Comparison of ENCODE assay signal across 22 cellular contexts in the genomic region with DNA sequence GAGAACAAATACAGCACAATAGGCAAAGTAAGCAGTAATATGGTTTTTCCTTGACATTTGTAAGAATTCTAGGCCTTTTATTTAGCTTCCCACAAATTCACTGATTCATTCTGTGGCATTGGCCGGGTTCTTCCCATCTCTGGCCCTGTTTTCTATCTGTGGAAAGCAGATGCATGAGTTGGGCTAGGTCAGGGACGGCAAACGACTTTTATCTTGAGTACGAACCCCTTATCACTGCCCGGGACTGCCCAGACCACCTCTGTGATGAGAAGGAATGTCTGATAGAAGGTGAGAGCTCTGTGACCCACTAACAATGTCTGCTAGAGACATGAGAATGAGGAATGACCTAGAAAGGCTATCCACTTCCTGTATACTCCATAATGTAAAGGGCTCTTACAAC. TPM values are rescaled to one million over a fixed set of nuclear protein-coding genes. Genes with fewer than 3 reads are reported as not detected.
A peak's percentile ranks its signal among the peaks of the same experiment; 100 is the strongest.
DNase-seq lines count a peak whose midpoint lies in the region; ATAC-seq, FAIRE-seq and TF ChIP-seq lines count a peak whose summit lies in the region.
"Had no signal": no experiment of that assay in that cellular context is flagged by ENCODE, and none has a peak within 500 bp of the region (broad histone marks: within the 10 kb centered on the region; RNA-seq: fewer than 3 reads in every experiment).

No MANE protein-coding gene starts in this region.

- DNase-seq in natural killer cell treated with Interleukin-12 subunit alpha and Interleukin-12 subunit beta and Interleukin-15 and Interleukin-18, amount 100 ng/mL, for 72 hours (ENCODE audit: low spot score) = no peak
- no peak for DNase-seq in natural killer cell
- DNase-seq in K562 (ENCODE audit: extremely low read depth in 1 of 4, low spot score in 3 of 4) = peak; percentile 54 to 86 (median 67)
- no peak for DNase-seq in DMS53 treated with DMSO at 0.1 percent for 48 hours (lab: John Stamatoyannopoulos, UW; ENCODE audit: unreplicated experiment)
- DNase-seq in sigmoid colon = no peak
- DNase-seq: activated B cell treated with CpG ODN at 0.5 μM for 24 hours; activated naive CD8-positive, alpha-beta T cell treated with anti-CD3 and anti-CD28 coated beads, Interleukin-2, amount 10 ng/mL, durations not matched to agents 7 days and 5 days; Caco-2; NCI-H526; nucleus accumbens; PC-9; right lobe of liver; stimulated activated CD4-positive, alpha-beta T cell treated with anti-CD3 and anti-CD28 coated beads, Interleukin-2, amount 100 ng/mL, for 24 hours; testis had no signal

- peaks cover 64% of the 10 kb centered on the region in 2 donors for H3K4me1 Mint-ChIP-seq in natural killer cell treated with Interleukin-12 subunit alpha and Interleukin-12 subunit beta and Interleukin-15 and Interleukin-18, amount 100 ng/mL, for 72 hours (ENCODE audit: low read depth in 2 of 2)
- H3K4me1 Mint-ChIP-seq in natural killer cell = peaks cover 31 to 41% of the 10 kb centered on the region in 2 donors
- peaks cover 66% of the 10 kb centered on the region for H3K4me1 Mint-ChIP-seq in stimulated activated memory B cell treated with anti-CD40 and anti-IgM and Interleukin-4, amounts not matched to agents 10 μg/mL and 1 μg/mL and 100 μg/mL, for 72 hours

- peak overlapping the region; percentile 67 for H3K27ac ChIP-seq in KOPT-K1 (ENCODE audit: low read depth, low read length, poor library complexity, severe bottlenecking)
- H3K27ac ChIP-seq in K562 (ENCODE audit: extremely low read depth, low read depth, low read length) = peak overlapping the region; percentile 31; the same call in 2 of the 3 replicates
- H3K27ac ChIP-seq in sigmoid colon = no peak overlapping the region
- H3K27ac ChIP-seq: PC-9, right lobe of liver, SK-N-MC, testis had no signal

- no peak for ATAC-seq in natural killer cell treated with Interleukin-12 subunit alpha and Interleukin-12 subunit beta and Interleukin-15 and Interleukin-18, amount 100 ng/mL, for 72 hours
- ATAC-seq in natural killer cell (no peak), K562 (peak; percentile 86), GM18517 (IDR thresholded peaks at IDR 0.05; ENCODE audit: unreplicated experiment) (no peak)
- ATAC-seq in stimulated activated memory B cell treated with anti-CD40 and anti-IgM and Interleukin-4, amounts not matched to agents 10 μg/mL and 1 μg/mL and 100 μg/mL, for 72 hours = no peak
- ATAC-seq: HepG2, right lobe of liver had no signal

- TF ChIP-seq CTCF in natural killer cell (IDR thresholded peaks at IDR 0.05) = no peak
- TF ChIP-seq CTCF in K562 (IDR thresholded peaks at IDR 0.05 in 2 of 3, conservative IDR thresholded peaks at IDR 0.05 in 1 of 3; ENCODE audit: insufficient read depth in 2 of 3, low read depth in 1 of 3, low read length in 3 of 3) = no peak
- no peak for TF ChIP-seq CTCF in sigmoid colon (IDR thresholded peaks at IDR 0.05)

- H2AFZ ChIP-seq in K562 (ENCODE audit: low read depth, low read length) = peak overlapping the region; percentile 86
- H2AFZ ChIP-seq: PC-9 had no signal

- H3K9me3 ChIP-seq in KOPT-K1 (ENCODE audit: insufficient read depth, low read length, poor library complexity, severe bottlenecking) (peaks cover 14% of the 10 kb centered on the region), K562 (replicated peaks; ENCODE audit: control insufficient read depth, insufficient read depth, low read depth, low read length) (0 out of 2 replicates have a peak, but pooled peaks cover 2% of the 10 kb centered on the region), sigmoid colon (no peaks in the 10 kb centered on the region)
- H3K9me3 ChIP-seq: Caco-2, HAP-1, right lobe of liver, testis had no signal

- TF ChIP-seq POLR2A in K562 (conservative IDR thresholded peaks at IDR 0.05) (no peak), sigmoid colon (IDR thresholded peaks at IDR 0.05) (no peak)

- POLR2A ChIA-PET in K562 (lab: Yijun Ruan, JAX) = interaction anchor here (1.0 kb wide), 1 partner anchor 13 kb away, joined by 4 read pairs; no protein-coding TSS in a partner anchor

- CTCF ChIA-PET in K562 (lab: Yijun Ruan, JAX; ENCODE audit: low intra/inter-chr PET ratio) = no interaction called here

- H4K20me1 ChIP-seq in K562 (replicated peaks; ENCODE audit: control insufficient read depth, insufficient read depth, low read length) = no peaks in the 10 kb centered on the region

- H3K9me3 Mint-ChIP-seq in natural killer cell treated with Interleukin-12 subunit alpha and Interleukin-12 subunit beta and Interleukin-15 and Interleukin-18, amount 100 ng/mL, for 72 hours = no peaks in the 10 kb centered on the region
- H3K9me3 Mint-ChIP-seq in natural killer cell = no peaks in the 10 kb centered on the region
- H3K9me3 Mint-ChIP-seq in stimulated activated memory B cell treated with anti-CD40 and anti-IgM and Interleukin-4, amounts not matched to agents 10 μg/mL and 1 μg/mL and 100 μg/mL, for 72 hours = no peaks in the 10 kb centered on the region
- H3K9me3 Mint-ChIP-seq: activated B cell treated with CpG ODN at 0.5 μM for 24 hours; activated naive CD8-positive, alpha-beta T cell treated with anti-CD3 and anti-CD28 coated beads, Interleukin-2, amount 10 ng/mL, durations not matched to agents 7 days and 5 days had no signal

- H3K4me1 ChIP-seq in K562 (replicated peaks in 1 of 2; ENCODE audit: control insufficient read depth in 2 of 2, insufficient read depth in 2 of 2, low read length in 2 of 2) (peaks cover 11 to 32% of the 10 kb centered on the region in 2 experiments; a peak in 4 of 5 replicates), sigmoid colon (peaks cover 0 to 17% (median 11%) of the 10 kb centered on the region in 4 donors)
- H3K4me1 ChIP-seq: HAP-1, right lobe of liver, testis had no signal

- peak overlapping the region; percentile 16 for H3K4me3 Mint-ChIP-seq in natural killer cell treated with Interleukin-12 subunit alpha and Interleukin-12 subunit beta and Interleukin-15 and Interleukin-18, amount 100 ng/mL, for 72 hours
- no peak overlapping the region for H3K4me3 Mint-ChIP-seq in natural killer cell
- no peak overlapping the region for H3K4me3 Mint-ChIP-seq in stimulated activated memory B cell treated with anti-CD40 and anti-IgM and Interleukin-4, amounts not matched to agents 10 μg/mL and 1 μg/mL and 100 μg/mL, for 72 hours
- H3K4me3 Mint-ChIP-seq: activated B cell treated with CpG ODN at 0.5 μM for 24 hours; activated naive CD8-positive, alpha-beta T cell treated with anti-CD3 and anti-CD28 coated beads, Interleukin-2, amount 10 ng/mL, durations not matched to agents 7 days and 5 days had no signal

- H3K4me2 ChIP-seq in K562 (ENCODE audit: insufficient read depth, low read length) = peak overlapping the region; percentile 16
- H3K4me2 ChIP-seq: PC-9 had no signal

- no peak overlapping the region for H3K9ac ChIP-seq in K562 (ENCODE audit: insufficient read depth in 1 of 2, low read depth in 2 of 2, low read length in 2 of 2)

- peak; percentile 86 for FAIRE-seq in K562 (lab: Jason Lieb, UNC)
- FAIRE-seq: HepG2 had no signal

- no peaks in the 10 kb centered on the region for H3K36me3 ChIP-seq in KOPT-K1 (ENCODE audit: insufficient read depth, low read length)
- H3K36me3 ChIP-seq in K562 (ENCODE audit: control insufficient read depth, insufficient read depth, low read length) = no peaks in the 10 kb centered on the region
- no peaks in the 10 kb centered on the region for H3K36me3 ChIP-seq in sigmoid colon
- H3K36me3 ChIP-seq: HAP-1, right lobe of liver had no signal

- H3K27ac Mint-ChIP-seq in natural killer cell treated with Interleukin-12 subunit alpha and Interleukin-12 subunit beta and Interleukin-15 and Interleukin-18, amount 100 ng/mL, for 72 hours = peak overlapping the region; percentile 15 to 94
- no peak overlapping the region for H3K27ac Mint-ChIP-seq in natural killer cell
- H3K27ac Mint-ChIP-seq in stimulated activated memory B cell treated with anti-CD40 and anti-IgM and Interleukin-4, amounts not matched to agents 10 μg/mL and 1 μg/mL and 100 μg/mL, for 72 hours = peak overlapping the region; percentile 58
- H3K27ac Mint-ChIP-seq: activated B cell treated with CpG ODN at 0.5 μM for 24 hours; activated naive CD8-positive, alpha-beta T cell treated with anti-CD3 and anti-CD28 coated beads, Interleukin-2, amount 10 ng/mL, durations not matched to agents 7 days and 5 days had no signal

- no peaks in the 10 kb centered on the region for H3K27me3 Mint-ChIP-seq in natural killer cell treated with Interleukin-12 subunit alpha and Interleukin-12 subunit beta and Interleukin-15 and Interleukin-18, amount 100 ng/mL, for 72 hours
- H3K27me3 Mint-ChIP-seq in natural killer cell (ENCODE audit: low read depth in 2 of 2) = no peaks in the 10 kb centered on the region
- H3K27me3 Mint-ChIP-seq in stimulated activated memory B cell treated with anti-CD40 and anti-IgM and Interleukin-4, amounts not matched to agents 10 μg/mL and 1 μg/mL and 100 μg/mL, for 72 hours = no peaks in the 10 kb centered on the region
- H3K27me3 Mint-ChIP-seq: activated B cell treated with CpG ODN at 0.5 μM for 24 hours; activated naive CD8-positive, alpha-beta T cell treated with anti-CD3 and anti-CD28 coated beads, Interleukin-2, amount 10 ng/mL, durations not matched to agents 7 days and 5 days had no signal

- peak; percentile 94 for TF ChIP-seq EP300 in K562 (IDR thresholded peaks at IDR 0.05; ENCODE audit: low read length)
- TF ChIP-seq EP300 in sigmoid colon (IDR thresholded peaks at IDR 0.05) = no peak

- no peaks in the 10 kb centered on the region for H3K79me2 ChIP-seq in K562 (ENCODE audit: control insufficient read depth, insufficient read depth, low read length)

- in situ Hi-C loops in K562 (cut with MboI) = no loop called here

- H3K4me3 ChIP-seq in K562 = no peak overlapping the region
- no peak overlapping the region for H3K4me3 ChIP-seq in sigmoid colon
- H3K4me3 ChIP-seq: HAP-1, PC-9, right lobe of liver, SK-N-MC, testis had no signal

- TF ChIP-seq RAD21 in K562 (CRISPR knock-in tag; conservative IDR thresholded peaks at IDR 0.05 in 1 of 2, IDR thresholded peaks at IDR 0.05 in 1 of 2) = no peak

- no peaks in the 10 kb centered on the region for H3K36me3 Mint-ChIP-seq in natural killer cell treated with Interleukin-12 subunit alpha and Interleukin-12 subunit beta and Interleukin-15 and Interleukin-18, amount 100 ng/mL, for 72 hours
- no peaks in the 10 kb centered on the region for H3K36me3 Mint-ChIP-seq in natural killer cell
- no peaks in the 10 kb centered on the region for H3K36me3 Mint-ChIP-seq in stimulated activated memory B cell treated with anti-CD40 and anti-IgM and Interleukin-4, amounts not matched to agents 10 μg/mL and 1 μg/mL and 100 μg/mL, for 72 hours

- H3K27me3 ChIP-seq in K562 (ENCODE audit: control insufficient read depth in 2 of 2, insufficient read depth in 2 of 2, low read length in 2 of 2) (no peaks in the 10 kb centered on the region), sigmoid colon (no peaks in the 10 kb centered on the region)
- H3K27me3 ChIP-seq: right lobe of liver, testis had no signal

- BruUV-seq in K562 (replicated peaks; lab: Mats Ljungman, UMichigan) = no TSS peak

- intact Hi-C loops in natural killer cell (cut with micrococcal nuclease) = no loop called here
- intact Hi-C loops in K562 (cut with micrococcal nuclease) = no loop called here
- intact Hi-C loops in sigmoid colon (cut with DNase I) = no loop called here

- WGBS in K562 (ENCODE audit: insufficient coverage, low coverage, missing lambda C conversion rate) = 0% methylated on average over 5 of the region's 5 CpGs
- WGBS in sigmoid colon, 2 donors = 91 to 92% methylated on average over 5 of the region's 5 CpGs

- H3K9me1 ChIP-seq in K562 (ENCODE audit: control insufficient read depth, insufficient read depth, low read length) = no peaks in the 10 kb centered on the region

RNA-seq across cellular contexts. Expression of gene ADAM19, which starts 35.4 kb away (rescaled TPM):
- 100 to 1,000 TPM; 358 to 384 TPM for total RNA-seq in natural killer cell treated with Interleukin-12 subunit alpha and Interleukin-12 subunit beta and Interleukin-15 and Interleukin-18, amount 100 ng/mL, for 72 hours
- total RNA-seq in natural killer cell (10 to 100 TPM in 1 of 3 donors, 1 to 10 TPM in 2; 1.2 to 28.0 (median 4.7) TPM), K562 (2014; rRNA removed) (0.36 and 0.65 TPM in 2 replicates), K562 (2014; rRNA removed; fragmentation: Illumina TruSeq; extraction: Trizol) (0.38 and 0.44 TPM in 2 replicates), K562 (2015; rRNA removed; fragmentation: Illumina TruSeq; extraction: Trizol) (0.43 and 0.53 TPM in 2 replicates), K562 (2021) (1.0 and 1.1 TPM in 2 replicates), sigmoid colon (10 to 100 TPM; 18.8 to 53.2 (median 35.0) TPM)
- total RNA-seq in K562 (2011; cell fraction: chromatin; rRNA removed; ENCODE audit: low replicate concordance) = 0.86 and 1.3 TPM in 2 replicates
- 1.3 TPM in 2 replicates for total RNA-seq in K562 (2011; cell fraction: nucleolus; rRNA removed)
- total RNA-seq in K562 (2011; cell fraction: nucleoplasm; rRNA removed) = 0.88 and 1.6 TPM in 2 replicates
- polyA plus RNA-seq in K562 (2011; rRNA removed) (0.11 and 0.24 TPM in 2 replicates), K562 (2014; fragmentation: Illumina TruSeq; extraction: Trizol) (0.58 TPM in 2 replicates), K562 (2014; fragmentation: Nextera tagmentation; extraction: Ambion mirVana) (under 1 TPM; 0.11 to 0.24 TPM), K562 (2014; rRNA removed) (0.30 and 0.89 TPM in 2 replicates), sigmoid colon (10 to 100 TPM in 1 of 3 donors, 1 to 10 TPM in 2; 1.2 to 16.3 (median 1.2) TPM)
- 0.03 and 0.39 TPM in 2 replicates for polyA plus RNA-seq in K562 (2011; cell fraction: cytosol; rRNA removed)
- polyA plus RNA-seq in K562 (2011; cell fraction: nucleus; rRNA removed) = 0.17 and 0.57 TPM in 2 replicates
- polyA plus RNA-seq in K562 (2012) = 0.65 and 1.00 TPM in 2 replicates
- polyA minus RNA-seq in K562 (2011; rRNA and poly(A)+ RNA removed) = 0.12 and 0.67 TPM in 2 replicates
- polyA minus RNA-seq in K562 (2011; cell fraction: cytosol; rRNA and poly(A)+ RNA removed) = 0.57 TPM in 1 of 2 replicates, not detected in the other
- polyA minus RNA-seq in K562 (2011; cell fraction: nucleus; rRNA and poly(A)+ RNA removed) = 0.27 TPM in 1 of 2 replicates, not detected in the other

RNA-seq across cellular contexts. Expression of gene SOX30, which starts 41.2 kb away (rescaled TPM):
- not detected for total RNA-seq in natural killer cell treated with Interleukin-12 subunit alpha and Interleukin-12 subunit beta and Interleukin-15 and Interleukin-18, amount 100 ng/mL, for 72 hours
- total RNA-seq in natural killer cell = under 1 TPM in 1 of 3 donors, not detected in 2; 0.09 TPM
- total RNA-seq in K562 (2011; cell fraction: chromatin; rRNA removed; ENCODE audit: low replicate concordance) = not detected in 2 replicates
- total RNA-seq in K562 (2011; cell fraction: nucleolus; rRNA removed) = not detected in 2 replicates
- not detected in 2 replicates for total RNA-seq in K562 (2011; cell fraction: nucleoplasm; rRNA removed)
- not detected in 2 replicates for total RNA-seq in K562 (2014; rRNA removed)
- total RNA-seq in K562 (2014; rRNA removed; fragmentation: Illumina TruSeq; extraction: Trizol) = not detected in 2 replicates
- not detected in 2 replicates for total RNA-seq in K562 (2015; rRNA removed; fragmentation: Illumina TruSeq; extraction: Trizol)
- total RNA-seq in K562 (2021) = not detected in 2 replicates
- polyA plus RNA-seq in K562 (2011; rRNA removed) = not detected in 2 replicates
- polyA plus RNA-seq in K562 (2011; cell fraction: cytosol; rRNA removed) = not detected in 2 replicates
- polyA plus RNA-seq in K562 (2011; cell fraction: nucleus; rRNA removed) = not detected in 2 replicates
- not detected in 2 replicates for polyA plus RNA-seq in K562 (2012)
- polyA plus RNA-seq in K562 (2014; fragmentation: Illumina TruSeq; extraction: Trizol) = not detected in 2 replicates
- polyA plus RNA-seq in K562 (2014; fragmentation: Nextera tagmentation; extraction: Ambion mirVana) = not detected
- not detected in 2 replicates for polyA plus RNA-seq in K562 (2014; rRNA removed)
- polyA minus RNA-seq in K562 (2011; rRNA and poly(A)+ RNA removed) = not detected in 2 replicates
- polyA minus RNA-seq in K562 (2011; cell fraction: cytosol; rRNA and poly(A)+ RNA removed) = not detected in 2 replicates
- not detected in 2 replicates for polyA minus RNA-seq in K562 (2011; cell fraction: nucleus; rRNA and poly(A)+ RNA removed)
- under 1 TPM in 2 of 4 donors, not detected in 2; 0.33 to 0.55 TPM for total RNA-seq in sigmoid colon
- polyA plus RNA-seq in sigmoid colon = under 1 TPM in 1 of 3 donors, not detected in 2; 0.12 TPM
- total RNA-seq: fibroblast of lung, HepG2, mesenteric fat pad had no signal

Comparison
In these comparisons a context has a peak if more than half of its experiments do, and no peak if none do; other contexts are left out.
1. H3K27ac Mint-ChIP-seq: peak in natural killer cell treated with Interleukin-12 subunit alpha and Interleukin-12 subunit beta and Interleukin-15 and Interleukin-18, amount 100 ng/mL, for 72 hours (2 of 2) and stimulated activated memory B cell treated with anti-CD40 and anti-IgM and Interleukin-4, amounts not matched to agents 10 μg/mL and 1 μg/mL and 100 μg/mL, for 72 hours (single experiment); none in natural killer cell (0 of 2).
2. RNA of gene ADAM19, which starts 35.4 kb away (total RNA-seq): 358 to 384 TPM in natural killer cell treated with Interleukin-12 subunit alpha and Interleukin-12 subunit beta and Interleukin-15 and Interleukin-18, amount 100 ng/mL, for 72 hours; 18.8 to 53.2 TPM in sigmoid colon, 1.2 to 28.0 TPM in natural killer cell and 0.36 to 1.6 TPM in K562; every median in the first group is over 4 times any median in the second.
3. DNase-seq: peak in K562 (4 of 4); none in natural killer cell treated with Interleukin-12 subunit alpha and Interleukin-12 subunit beta and Interleukin-15 and Interleukin-18, amount 100 ng/mL, for 72 hours (single experiment), natural killer cell (single experiment), DMS53 treated with DMSO at 0.1 percent for 48 hours (single experiment) and sigmoid colon (single experiment).
4. H3K27ac ChIP-seq: peak in KOPT-K1 (single experiment) and K562 (single experiment); none in sigmoid colon (0 of 4).